21 cellular contexts compared by ENCODE assay signal in the genomic region with DNA sequence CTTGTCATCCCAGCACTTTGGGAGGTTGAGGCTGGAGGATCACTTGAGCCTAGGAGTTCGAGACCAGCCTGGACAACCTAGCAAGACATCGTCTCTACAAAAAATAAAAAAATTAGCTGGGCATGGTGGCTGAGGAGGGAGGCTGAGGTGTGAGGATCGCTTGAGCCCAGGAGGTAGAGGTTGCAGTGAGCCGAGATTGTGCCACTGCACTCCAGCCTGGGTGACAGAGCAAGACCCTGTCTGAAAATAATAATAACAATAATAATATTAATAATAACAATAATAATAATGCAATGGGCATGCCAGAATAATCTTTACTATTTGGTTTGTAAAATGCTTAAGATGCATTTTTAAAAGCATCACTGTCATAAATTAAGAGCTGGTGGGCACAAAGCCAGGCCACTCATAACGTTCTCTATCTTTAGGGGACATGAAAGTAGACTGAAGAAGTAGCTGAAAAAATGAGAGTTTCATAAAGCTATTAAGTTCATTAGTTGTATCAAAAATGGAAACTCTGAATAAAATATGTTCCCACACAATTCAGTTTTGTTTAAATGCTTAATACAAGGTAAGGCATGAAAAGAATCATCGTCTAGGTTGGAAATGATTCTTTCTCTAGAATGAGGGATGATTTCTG.
"Had no signal": no experiment of that assay in that cellular context is flagged by ENCODE, and none has a peak within 500 bp of the region (broad histone marks: within the 10 kb centered on the region; RNA-seq: fewer than 3 reads in every experiment).

No MANE protein-coding gene starts in this region.

- H3K36me3 Mint-ChIP-seq: WTC11 had no signal

- H3K36me3 ChIP-seq: ascending aorta had no signal

- H3K9me3 ChIP-seq: ascending aorta, body of pancreas had no signal

- H3K27ac ChIP-seq: ascending aorta, body of pancreas, PC-9 had no signal

- H3K27ac Mint-ChIP-seq: activated CD4-positive, alpha-beta T cell treated with anti-CD3 and anti-CD28 coated beads, Interleukin-2, amount 10 ng/mL, durations not matched to agents 24 days and 14 days; activated T-cell treated with anti-CD3 and anti-CD28 coated beads, Interleukin-2, amount 50 U/mL, for 72 hours; activated T-helper 2 cell treated with anti-CD3 and anti-CD28 coated beads, Interferon-gamma antibody, Interleukin-2, Interleukin-4, amounts not matched to agents 10 μg/mL and 5 μg/mL and 100 μg/mL, durations not matched to agents 14 hours and 24 hours and 36 hours; T-helper 1 cell treated with Interleukin-12 subunit alpha and Interleukin-12 subunit beta and Interleukin-4 antibody, amounts not matched to agents 30 μg/mL and 1 μg/mL, for 36 hours; WTC11 had no signal

- DNase-seq: activated CD4-positive, alpha-beta T cell treated with anti-CD3 and anti-CD28 coated beads, Interleukin-2, amount 10 ng/mL, durations not matched to agents 24 days and 14 days; activated CD4-positive, CD25-positive, alpha-beta regulatory T cell treated with anti-CD3 and anti-CD28 coated beads, Interleukin-2, amount 50 U/mL, for 72 hours; activated gamma-delta T cell treated with Interleukin-2 at 50 U/mL for 16 hours; activated T-cell treated with anti-CD3 and anti-CD28 coated beads, Interleukin-2, amount 50 U/mL, for 72 hours; amniotic stem cell; body of pancreas; Kasumi-1; KBM-7; NCI-H1105 treated with DMSO at 0.1 percent for 48 hours; NCI-H1436 treated with DMSO at 0.1 percent for 48 hours; NCI-H187; NCI-H2081; NCI-H524; PC-9; SHP77 treated with DMSO at 0.1 percent for 48 hours; T-helper 9 cell had no signal

- H3K4me3 ChIP-seq: ascending aorta, body of pancreas, PC-9 had no signal

- H3K4me1 ChIP-seq: ascending aorta, body of pancreas had no signal

- H3K27me3 Mint-ChIP-seq: central memory CD8-positive, alpha-beta T cell had no signal

- H3K4me3 Mint-ChIP-seq: activated CD4-positive, alpha-beta T cell treated with anti-CD3 and anti-CD28 coated beads, Interleukin-2, amount 10 ng/mL, durations not matched to agents 24 days and 14 days; central memory CD8-positive, alpha-beta T cell; T-helper 1 cell treated with Interleukin-12 subunit alpha and Interleukin-12 subunit beta and Interleukin-4 antibody, amounts not matched to agents 30 μg/mL and 1 μg/mL, for 36 hours; WTC11 had no signal

- H3K4me1 Mint-ChIP-seq: central memory CD8-positive, alpha-beta T cell had no signal

- ATAC-seq: activated T-cell treated with anti-CD3 and anti-CD28 coated beads, Interleukin-2, amount 50 U/mL, for 72 hours; body of pancreas; WTC11 had no signal

- H3K9me3 Mint-ChIP-seq: activated CD4-positive, alpha-beta T cell treated with anti-CD3 and anti-CD28 coated beads, Interleukin-2, amount 10 ng/mL, durations not matched to agents 24 days and 14 days; activated T-cell treated with anti-CD3 and anti-CD28 coated beads, Interleukin-2, amount 50 U/mL, for 72 hours; activated T-helper 2 cell treated with anti-CD3 and anti-CD28 coated beads, Interferon-gamma antibody, Interleukin-2, Interleukin-4, amounts not matched to agents 10 μg/mL and 5 μg/mL and 100 μg/mL, durations not matched to agents 14 hours and 24 hours and 36 hours; central memory CD8-positive, alpha-beta T cell; T-helper 1 cell treated with Interleukin-12 subunit alpha and Interleukin-12 subunit beta and Interleukin-4 antibody, amounts not matched to agents 30 μg/mL and 1 μg/mL, for 36 hours; WTC11 had no signal
